1 cellular context compared by ENCODE assay signal in genomic region chr12:49272790-49273725, GRCh38.
TF ChIP-seq lines count a peak whose summit lies in the region.

No MANE protein-coding gene starts in this region.

TF ChIP-seq in K562, 482 proteins besides CTCF, POLR2A, EP300 and RAD21 (continued from another document):
- no peak for TF ChIP-seq ZNF740 (CRISPR knock-in tag; IDR thresholded peaks at IDR 0.05)
- TF ChIP-seq ZNF740 (tag; IDR thresholded peaks at IDR 0.05), result no peak
- TF ChIP-seq ZFX (CRISPR knock-in tag; IDR thresholded peaks at IDR 0.05), result no peak
- TF ChIP-seq ETV5 (CRISPR knock-in tag; IDR thresholded peaks at IDR 0.05; ENCODE audit: low read depth), result no peak
TF ChIP-seq in K562: peak in this region for 32.
